ENCODE assay signal across 11 cellular contexts in genomic region chr3:196694941-196695848, GRCh38. TPM values are rescaled to one million over a fixed set of nuclear protein-coding genes. Genes with fewer than 3 reads are reported as not detected.
DNase-seq lines count a peak whose midpoint lies in the region; ATAC-seq, FAIRE-seq and TF ChIP-seq lines count a peak whose summit lies in the region.
"Had no signal": no experiment of that assay in that cellular context is flagged by ENCODE, and none has a peak within 500 bp of the region (broad histone marks: within the 10 kb centered on the region; RNA-seq: fewer than 3 reads in every experiment).

No MANE protein-coding gene starts in this region.

- no peak for ATAC-seq in activated CD8-positive, alpha-beta T cell treated with anti-CD3 and anti-CD28 coated beads, Interleukin-2, amount 10 ng/mL, durations not matched to agents 7 days and 5 days
- ATAC-seq: gastroesophageal sphincter had no signal

- peaks cover 2% of the 10 kb centered on the region for H3K4me1 Mint-ChIP-seq in activated CD8-positive, alpha-beta T cell treated with anti-CD3 and anti-CD28 coated beads, Interleukin-2, amount 10 ng/mL, durations not matched to agents 7 days and 5 days (ENCODE audit: low read depth)
- no peaks in the 10 kb centered on the region for H3K4me1 Mint-ChIP-seq in nephron progenitor cell

- CTCF ChIA-PET in activated CD8-positive, alpha-beta T cell treated with anti-CD3 and anti-CD28 coated beads, Interleukin-2, amount 10 ng/mL, durations not matched to agents 7 days and 5 days (lab: Charles Lee), result interaction anchor here (1.6 to 2.5 kb wide), 2 partner anchors 10 to 167 kb away, joined by 4 to 10 read pairs; no protein-coding TSS in a partner anchor

- H3K4me3 Mint-ChIP-seq in activated CD8-positive, alpha-beta T cell treated with anti-CD3 and anti-CD28 coated beads, Interleukin-2, amount 10 ng/mL, durations not matched to agents 7 days and 5 days, result no peak overlapping the region
- H3K4me3 Mint-ChIP-seq in nephron progenitor cell, result no peak overlapping the region

- no peaks in the 10 kb centered on the region for H3K36me3 Mint-ChIP-seq in activated CD8-positive, alpha-beta T cell treated with anti-CD3 and anti-CD28 coated beads, Interleukin-2, amount 10 ng/mL, durations not matched to agents 7 days and 5 days (ENCODE audit: low read depth)
- H3K36me3 Mint-ChIP-seq in nephron progenitor cell (ENCODE audit: low read depth), result no peaks in the 10 kb centered on the region
- H3K36me3 Mint-ChIP-seq: CD4-positive, alpha-beta memory T cell had no signal

- no peak for TF ChIP-seq CTCF in nephron progenitor cell (IDR thresholded peaks at IDR 0.05)

- DNase-seq in HTR-8/SVneo (ENCODE audit: insufficient read length, low spot score) (no peak), erythroblast (lab: John Stamatoyannopoulos, UW) (peak; percentile 8 to 41), GF-D8 (lab: John Stamatoyannopoulos, UW) (no peak), AML-193 (lab: John Stamatoyannopoulos, UW) (no peak), nephron progenitor cell (no peak)
- no peak for DNase-seq in activated CD8-positive, alpha-beta T cell treated with anti-CD3 and anti-CD28 coated beads, Interleukin-2, amount 10 ng/mL, durations not matched to agents 7 days and 5 days
- DNase-seq in stimulated activated CD8-positive, alpha-beta memory T cell treated with anti-CD3 and anti-CD28 coated beads, Interleukin-4, amount 100 ng/mL, for 4 hours (ENCODE audit: low read depth in 2 of 2, low spot score in 1 of 2), result peak; percentile 4 to 5
- DNase-seq: NCI-H2171 treated with DMSO at 0.1 percent for 48 hours had no signal

- peaks cover 2% of the 10 kb centered on the region for H3K27me3 Mint-ChIP-seq in activated CD8-positive, alpha-beta T cell treated with anti-CD3 and anti-CD28 coated beads, Interleukin-2, amount 10 ng/mL, durations not matched to agents 7 days and 5 days (ENCODE audit: low read depth)
- peaks cover 19% of the 10 kb centered on the region for H3K27me3 Mint-ChIP-seq in nephron progenitor cell (ENCODE audit: low read depth, poor library complexity)
- H3K27me3 Mint-ChIP-seq: CD4-positive, alpha-beta memory T cell had no signal

- FAIRE-seq in HTR-8/SVneo (lab: Jason Lieb, UNC), result peak; percentile 98
- FAIRE-seq: endometrium had no signal

- H3K27ac Mint-ChIP-seq in activated CD8-positive, alpha-beta T cell treated with anti-CD3 and anti-CD28 coated beads, Interleukin-2, amount 10 ng/mL, durations not matched to agents 7 days and 5 days, result peak overlapping the region; percentile 34
- no peak overlapping the region for H3K27ac Mint-ChIP-seq in nephron progenitor cell

- POLR2A ChIA-PET in activated CD8-positive, alpha-beta T cell treated with anti-CD3 and anti-CD28 coated beads, Interleukin-2, amount 10 ng/mL, durations not matched to agents 7 days and 5 days (lab: Charles Lee), result no interaction called here

- TF ChIP-seq POLR2A in erythroblast (IDR thresholded peaks at IDR 0.05; ENCODE audit: low read length), result no peak

- H3K9me3 Mint-ChIP-seq in activated CD8-positive, alpha-beta T cell treated with anti-CD3 and anti-CD28 coated beads, Interleukin-2, amount 10 ng/mL, durations not matched to agents 7 days and 5 days (ENCODE audit: insufficient read depth), result no peaks in the 10 kb centered on the region
- no peaks in the 10 kb centered on the region for H3K9me3 Mint-ChIP-seq in nephron progenitor cell
- H3K9me3 Mint-ChIP-seq: CD4-positive, alpha-beta memory T cell had no signal

RNA-seq across cellular contexts. Expression of gene CEP19, which starts 16.9 kb away (rescaled TPM):
- 1 to 10 TPM; 4.6 to 5.6 TPM for total RNA-seq in activated CD8-positive, alpha-beta T cell treated with anti-CD3 and anti-CD28 coated beads, Interleukin-2, amount 10 ng/mL, durations not matched to agents 7 days and 5 days

RNA-seq across cellular contexts. Expression of gene PIGX, which starts 17.0 kb away (rescaled TPM):
- 10 to 100 TPM; 41.5 to 42.1 TPM for total RNA-seq in activated CD8-positive, alpha-beta T cell treated with anti-CD3 and anti-CD28 coated beads, Interleukin-2, amount 10 ng/mL, durations not matched to agents 7 days and 5 days

RNA-seq across cellular contexts. Expression of gene PAK2, which starts 44.5 kb away (rescaled TPM):
- 100 to 1,000 TPM in 1 of 2 experiments, 10 to 100 TPM in 1; 84.7 to 104 TPM for total RNA-seq in activated CD8-positive, alpha-beta T cell treated with anti-CD3 and anti-CD28 coated beads, Interleukin-2, amount 10 ng/mL, durations not matched to agents 7 days and 5 days

RNA-seq across cellular contexts. Expression of gene NRROS, which starts 55.7 kb away (rescaled TPM):
- total RNA-seq in activated CD8-positive, alpha-beta T cell treated with anti-CD3 and anti-CD28 coated beads, Interleukin-2, amount 10 ng/mL, durations not matched to agents 7 days and 5 days, result 10 to 100 TPM; 37.5 to 39.9 TPM

Comparison
In these comparisons a context has a peak if more than half of its experiments do, and no peak if none do; other contexts are left out.
1. DNase-seq: peak in erythroblast (2 of 2) and stimulated activated CD8-positive, alpha-beta memory T cell treated with anti-CD3 and anti-CD28 coated beads, Interleukin-4, amount 100 ng/mL, for 4 hours (2 of 2); none in HTR-8/SVneo (single experiment), activated CD8-positive, alpha-beta T cell treated with anti-CD3 and anti-CD28 coated beads, Interleukin-2, amount 10 ng/mL, durations not matched to agents 7 days and 5 days (single experiment), GF-D8 (single experiment), AML-193 (0 of 2) and nephron progenitor cell (single experiment).